In the genomic region with DNA sequence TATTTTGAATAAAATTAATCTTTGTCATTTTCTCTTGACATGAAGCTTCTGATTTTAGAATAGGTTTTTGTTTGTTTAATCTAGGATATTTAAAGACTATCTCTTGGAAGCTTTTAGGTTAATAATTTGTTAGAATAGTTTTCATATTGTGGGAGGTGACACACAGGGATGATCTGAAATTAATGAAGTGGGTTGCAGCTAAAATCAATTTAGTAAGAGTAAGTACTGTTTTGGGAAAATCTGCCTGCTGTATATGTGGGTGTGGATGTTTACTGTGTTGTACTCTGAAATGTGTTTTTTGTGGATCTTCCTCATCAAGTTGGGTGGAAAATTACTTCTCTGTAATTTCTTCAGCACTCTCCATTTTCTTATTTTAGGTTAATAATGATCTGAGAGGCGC, we compare ENCODE assay signal across 8 cellular contexts.
DNase-seq lines count a peak whose midpoint lies in the region; ATAC-seq and TF ChIP-seq lines count a peak whose summit lies in the region.

No MANE protein-coding gene starts in this region.

- H3K36me3 Mint-ChIP-seq in naive thymus-derived CD8-positive, alpha-beta T cell = peaks cover 0 to 55% (median 18%) of the 10 kb centered on the region in 3 donors

- peak overlapping the region; percentile 75 for H3K27ac ChIP-seq in A673 (ENCODE audit: low read depth, low read length, poor library complexity, severe bottlenecking)
- H3K27ac ChIP-seq in KOPT-K1 (ENCODE audit: low read depth, low read length, poor library complexity, severe bottlenecking) = peak overlapping the region; percentile 63

- no peaks in the 10 kb centered on the region for H3K27me3 ChIP-seq in A673 (replicated peaks; ENCODE audit: insufficient read depth, low read depth, low read length, poor library complexity)
- no peaks in the 10 kb centered on the region for H3K27me3 ChIP-seq in H7 (ENCODE audit: control insufficient read depth, insufficient read depth, low read length)

- H3K4me1 ChIP-seq in A673 (ENCODE audit: insufficient read depth, low read length, poor library complexity, severe bottlenecking) = peaks cover 18% of the 10 kb centered on the region

- H3K4me3 Mint-ChIP-seq in naive thymus-derived CD8-positive, alpha-beta T cell = peak overlapping the region in 1 of 10 donors; percentile 56

- peak overlapping the region in 6 of 10 donors; percentile 6 to 83 (median 53) for H3K27ac Mint-ChIP-seq in naive thymus-derived CD8-positive, alpha-beta T cell

- H3K9me3 ChIP-seq in A673 (ENCODE audit: low read depth, low read length, poor library complexity, severe bottlenecking) (no peaks in the 10 kb centered on the region), KOPT-K1 (ENCODE audit: insufficient read depth, low read length, poor library complexity, severe bottlenecking) (no peaks in the 10 kb centered on the region)

- intact Hi-C loops in A673 (cut with micrococcal nuclease; ENCODE audit: unreplicated experiment) = loop anchor here (5.0 kb wide), 2 partner anchors 65 to 130 kb away; no protein-coding TSS in a partner anchor

- TF ChIP-seq CTCF in A673 (conservative IDR thresholded peaks at IDR 0.05; ENCODE audit: low read depth, low read length) (no peak), choroid plexus epithelial cell (conservative IDR thresholded peaks at IDR 0.05; ENCODE audit: low read depth, low read length) (no peak)

- H3K9me3 Mint-ChIP-seq in naive thymus-derived CD8-positive, alpha-beta T cell = no peaks in the 10 kb centered on the region

- DNase-seq in A673 (ENCODE audit: low spot score) (no peak), choroid plexus epithelial cell (ENCODE audit: low read depth) (no peak), H7 (no peak), NCI-H2029 (lab: John Stamatoyannopoulos, UW) (no peak), NCI-H1436 (lab: John Stamatoyannopoulos, UW) (no peak), AG20443 (ENCODE audit: low spot score) (no peak)
- DNase-seq in naive thymus-derived CD8-positive, alpha-beta T cell = no peak

- peak overlapping the region; percentile 24 for H3K4me3 ChIP-seq in A673 (ENCODE audit: low read depth, low read length, poor library complexity, severe bottlenecking)
- peak overlapping the region; percentile 56 for H3K4me3 ChIP-seq in choroid plexus epithelial cell (ENCODE audit: low read depth, low read length)
- H3K4me3 ChIP-seq in H7 (ENCODE audit: insufficient read depth, low read depth, low read length) = no peak overlapping the region

- POLR2A ChIA-PET in A673 (lab: Charles Lee; ENCODE audit: low non-redundant PET) = no interaction called here
- POLR2A ChIA-PET in naive thymus-derived CD8-positive, alpha-beta T cell (lab: Charles Lee) = interaction anchor here (1.1 kb wide), 1 partner anchor 16 kb away, joined by 3 read pairs; no protein-coding TSS in a partner anchor

- no peaks in the 10 kb centered on the region for H3K36me3 ChIP-seq in A673 (ENCODE audit: insufficient read depth, low read length, poor library complexity, severe bottlenecking)
- no peaks in the 10 kb centered on the region for H3K36me3 ChIP-seq in KOPT-K1 (ENCODE audit: insufficient read depth, low read length)
- no peaks in the 10 kb centered on the region for H3K36me3 ChIP-seq in H7 (replicated peaks; ENCODE audit: control insufficient read depth, insufficient read depth, low read length)

- no peaks in the 10 kb centered on the region for H3K27me3 Mint-ChIP-seq in naive thymus-derived CD8-positive, alpha-beta T cell

- BruUV-seq in A673 (replicated peaks; lab: Mats Ljungman, UMichigan) = TSS peak; percentile 86

- CTCF ChIA-PET in A673 (lab: Charles Lee) = no interaction called here

- H3K4me1 Mint-ChIP-seq in naive thymus-derived CD8-positive, alpha-beta T cell = peaks cover 6 to 18% (median 16%) of the 10 kb centered on the region in 4 donors

- no peak for ATAC-seq in naive thymus-derived CD8-positive, alpha-beta T cell
